8 cellular contexts compared by ENCODE assay signal in the genomic region with DNA sequence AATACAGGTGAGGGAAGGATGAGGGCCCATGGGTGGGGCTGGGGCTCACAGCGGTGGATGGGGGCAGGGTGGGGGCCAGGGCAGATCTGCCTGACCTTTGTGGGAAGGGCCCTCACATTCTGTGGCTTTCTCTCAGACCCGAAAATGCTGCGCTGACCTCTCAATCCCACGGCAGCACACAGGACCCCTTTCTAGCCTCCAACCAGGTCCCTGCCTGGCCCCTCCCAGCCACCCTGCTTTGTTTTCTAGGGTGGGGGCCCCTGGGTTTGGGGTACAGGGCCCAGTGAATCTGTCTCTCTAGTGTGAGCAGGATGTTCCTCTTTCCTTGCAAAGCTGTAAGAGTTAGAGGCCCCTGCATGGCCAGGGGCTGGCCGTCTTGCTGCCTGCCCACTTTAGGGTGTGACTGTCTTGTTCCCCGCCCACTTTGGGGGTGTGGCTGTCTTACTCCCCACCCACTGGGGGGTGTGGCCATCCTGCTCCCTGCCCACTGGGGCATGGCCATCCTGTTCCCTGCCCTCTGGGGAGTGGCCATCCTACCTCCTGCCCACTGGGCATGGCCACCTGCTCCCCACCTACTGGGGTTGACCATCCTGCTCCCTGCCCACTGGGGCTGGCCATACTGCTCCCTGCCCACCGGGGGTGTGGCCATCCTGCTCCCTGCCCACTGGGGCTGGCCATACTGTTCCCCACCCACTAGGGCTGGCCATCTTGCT. TPM values are rescaled to one million over a fixed set of nuclear protein-coding genes. Genes with fewer than 3 reads are reported as not detected.
DNase-seq lines count a peak whose midpoint lies in the region; ATAC-seq and TF ChIP-seq lines count a peak whose summit lies in the region.

No MANE protein-coding gene starts in this region.

- CTCF ChIA-PET in Calu3 (lab: Charles Lee) = no interaction called here
- CTCF ChIA-PET in GM10248 (lab: Yijun Ruan, JAX) = interaction anchor here (1.5 kb wide), 1 partner anchor 12 kb away, joined by 4 read pairs; no protein-coding TSS in a partner anchor

- TF ChIP-seq CTCF in Calu3 (IDR thresholded peaks at IDR 0.05; ENCODE audit: unreplicated experiment) = no peak
- no peak for TF ChIP-seq CTCF in GM10248 (IDR thresholded peaks at IDR 0.05; ENCODE audit: control extremely low read depth, extremely low read depth, low read depth, missing control alignments)

- intact Hi-C loops in Calu3 (cut with micrococcal nuclease; ENCODE audit: unreplicated experiment) = no loop called here

- H3K4me3 Mint-ChIP-seq in Calu3 (ENCODE audit: low read depth, unreplicated experiment) = no peak overlapping the region

- no TSS peak for BruUV-seq in Calu3 (replicated peaks; lab: Mats Ljungman, UMichigan)

- H3K4me1 Mint-ChIP-seq in Calu3 (ENCODE audit: low read depth, unreplicated experiment) = peaks cover 14% of the 10 kb centered on the region

- TF ChIP-seq POLR2A in GM18505 (IDR thresholded peaks at IDR 0.05; ENCODE audit: borderline replicate concordance, extremely low read depth, insufficient read depth, insufficient read length) = no peak

- no peak overlapping the region for H3K27ac Mint-ChIP-seq in Calu3 (ENCODE audit: unreplicated experiment)

- DNase-seq in Calu3 = peak; percentile 49
- DNase-seq in MV-4-11 (lab: John Stamatoyannopoulos, UW) = peak; percentile 83
- peak; percentile 81 for DNase-seq in activated CD8-positive, alpha-beta memory T cell treated with anti-CD3 and anti-CD28 coated beads, Interleukin-2, amount 50 U/mL, for 48 hours
- peak; percentile 67 for DNase-seq in mesenteric fat pad (ENCODE audit: low spot score)
- no peak for DNase-seq in GM10248 (ENCODE audit: extremely low spot score)
- DNase-seq in left lobe of liver (ENCODE audit: low spot score) = no peak
- DNase-seq in NCI-H1930 (lab: John Stamatoyannopoulos, UW) = no peak

- ATAC-seq in left lobe of liver (no peak), GM18505 (IDR thresholded peaks at IDR 0.05; ENCODE audit: unreplicated experiment) (no peak)

- H3K36me3 Mint-ChIP-seq in Calu3 (ENCODE audit: insufficient read depth, unreplicated experiment) = no peaks in the 10 kb centered on the region

- H3K27me3 Mint-ChIP-seq in Calu3 (ENCODE audit: unreplicated experiment) = peaks cover 89% of the 10 kb centered on the region

- POLR2A ChIA-PET in GM10248 (lab: Yijun Ruan, JAX) = no interaction called here

- H3K9me3 Mint-ChIP-seq in Calu3 (ENCODE audit: low read depth, unreplicated experiment) = no peaks in the 10 kb centered on the region

RNA-seq across cellular contexts. Expression of gene PARVG, which starts 11.5 kb away (rescaled TPM):
- not detected in 2 replicates for total RNA-seq in Calu3 (2022)
- 23.0 TPM for total RNA-seq in mesenteric fat pad
- total RNA-seq in left lobe of liver = 3.9 TPM

Comparison
In these comparisons a context has a peak if more than half of its experiments do, and no peak if none do; other contexts are left out.
1. DNase-seq: peak in Calu3 (single experiment), MV-4-11 (single experiment), activated CD8-positive, alpha-beta memory T cell treated with anti-CD3 and anti-CD28 coated beads, Interleukin-2, amount 50 U/mL, for 48 hours (single experiment) and mesenteric fat pad (single experiment); none in GM10248 (single experiment), left lobe of liver (single experiment) and NCI-H1930 (0 of 2).